In genomic region chr4:156929706-156930105, GRCh38 we compare ENCODE assay signal across 33 cellular contexts. TPM values are rescaled to one million over a fixed set of nuclear protein-coding genes. Genes with fewer than 3 reads are reported as not detected.
"Had no signal": no experiment of that assay in that cellular context is flagged by ENCODE, and none has a peak within 500 bp of the region (broad histone marks: within the 10 kb centered on the region; RNA-seq: fewer than 3 reads in every experiment).

No MANE protein-coding gene starts in this region.

- H3K9me3 ChIP-seq: adrenal gland, ascending aorta, gastrocnemius medialis, pancreas, prostate gland, suprapubic skin, upper lobe of right lung had no signal

- H3K36me3 ChIP-seq: adrenal gland, ascending aorta, brain microvascular endothelial cell, esophagus squamous epithelium, gastrocnemius medialis, pancreas, prostate gland, suprapubic skin, tibial artery, upper lobe of right lung had no signal

- ATAC-seq: gastrocnemius medialis; left cardiac atrium; naive thymus-derived CD4-positive, alpha-beta T cell; pancreas; stimulated activated naive B cell treated with anti-CD40 and anti-IgM and Interleukin-4, amounts not matched to agents 10 μg/mL and 1 μg/mL and 100 μg/mL, for 72 hours; upper lobe of right lung had no signal

- H3K4me3 Mint-ChIP-seq: activated CD4-positive, alpha-beta memory T cell treated with anti-CD3 and anti-CD28 coated beads for 36 hours; activated CD4-positive, alpha-beta T cell treated with anti-CD3 and anti-CD28 coated beads, Interleukin-2, amount 10 ng/mL, durations not matched to agents 24 days and 14 days; activated naive CD4-positive, alpha-beta T cell treated with anti-CD3 and anti-CD28 coated beads for 36 hours; activated naive CD8-positive, alpha-beta T cell treated with anti-CD3 and anti-CD28 coated beads for 36 hours; activated T-helper 1 cell treated with anti-CD3 and anti-CD28 coated beads, Interleukin-12 subunit alpha, Interleukin-12 subunit beta, Interleukin-2, Interleukin-4 antibody, amounts not matched to agents 30 ng/mL and 10 ng/mL and 1 ng/mL, durations not matched to agents 14 hours and 24 hours and 36 hours; dendritic cell treated with granulocyte-macrophage colony-stimulating factor and Interleukin-4, amounts not matched to agents 40 ng/mL and 50 ng/mL, for 4 days; endodermal cell; naive thymus-derived CD4-positive, alpha-beta T cell; stimulated activated naive B cell treated with anti-CD40 and anti-IgM and Interleukin-4, amounts not matched to agents 10 μg/mL and 1 μg/mL and 100 μg/mL, for 72 hours; T-helper 1 cell treated with Interleukin-12 subunit alpha and Interleukin-12 subunit beta and Interleukin-4 antibody, amounts not matched to agents 30 μg/mL and 1 μg/mL, for 36 hours had no signal

- H3K36me3 Mint-ChIP-seq: activated CD4-positive, alpha-beta memory T cell treated with anti-CD3 and anti-CD28 coated beads for 36 hours; activated naive CD8-positive, alpha-beta T cell treated with anti-CD3 and anti-CD28 coated beads for 36 hours; stimulated activated naive B cell treated with anti-CD40 and anti-IgM and Interleukin-4, amounts not matched to agents 10 μg/mL and 1 μg/mL and 100 μg/mL, for 72 hours had no signal

- H3K27me3 ChIP-seq: adrenal gland, ascending aorta, brain microvascular endothelial cell, gastrocnemius medialis, pancreas, suprapubic skin, tibial artery, upper lobe of right lung had no signal

- H3K4me1 Mint-ChIP-seq: activated CD4-positive, alpha-beta T cell treated with anti-CD3 and anti-CD28 coated beads, Interleukin-2, amount 10 ng/mL, durations not matched to agents 24 days and 14 days; activated naive CD8-positive, alpha-beta T cell treated with anti-CD3 and anti-CD28 coated beads for 36 hours; endodermal cell; naive thymus-derived CD4-positive, alpha-beta T cell; stimulated activated naive B cell treated with anti-CD40 and anti-IgM and Interleukin-4, amounts not matched to agents 10 μg/mL and 1 μg/mL and 100 μg/mL, for 72 hours had no signal

- H3K4me1 ChIP-seq: gastrocnemius medialis, prostate gland, upper lobe of right lung had no signal

- H3K4me3 ChIP-seq: adrenal gland, ascending aorta, esophagus squamous epithelium, gastrocnemius medialis, pancreas, prostate gland, suprapubic skin, tibial artery, upper lobe of right lung had no signal

- H3K9me3 Mint-ChIP-seq: activated CD4-positive, alpha-beta T cell treated with anti-CD3 and anti-CD28 coated beads, Interleukin-2, amount 10 ng/mL, durations not matched to agents 24 days and 14 days; activated T-helper 1 cell treated with anti-CD3 and anti-CD28 coated beads, Interleukin-12 subunit alpha, Interleukin-12 subunit beta, Interleukin-2, Interleukin-4 antibody, amounts not matched to agents 30 ng/mL and 10 ng/mL and 1 ng/mL, durations not matched to agents 14 hours and 24 hours and 36 hours; T-helper 1 cell treated with Interleukin-12 subunit alpha and Interleukin-12 subunit beta and Interleukin-4 antibody, amounts not matched to agents 30 μg/mL and 1 μg/mL, for 36 hours had no signal

- H3K27me3 Mint-ChIP-seq: activated CD4-positive, alpha-beta memory T cell treated with anti-CD3 and anti-CD28 coated beads for 36 hours; activated CD4-positive, alpha-beta T cell treated with anti-CD3 and anti-CD28 coated beads, Interleukin-2, amount 10 ng/mL, durations not matched to agents 24 days and 14 days; activated naive CD8-positive, alpha-beta T cell treated with anti-CD3 and anti-CD28 coated beads for 36 hours; dendritic cell treated with granulocyte-macrophage colony-stimulating factor and Interleukin-4, amounts not matched to agents 40 ng/mL and 50 ng/mL, for 4 days; naive thymus-derived CD4-positive, alpha-beta T cell; stimulated activated naive B cell treated with anti-CD40 and anti-IgM and Interleukin-4, amounts not matched to agents 10 μg/mL and 1 μg/mL and 100 μg/mL, for 72 hours had no signal

- H3K27ac ChIP-seq: ascending aorta, brain microvascular endothelial cell, esophagus squamous epithelium, gastrocnemius medialis, prostate gland, suprapubic skin, tibial artery, upper lobe of right lung had no signal

- H3K27ac Mint-ChIP-seq: activated CD4-positive, alpha-beta memory T cell treated with anti-CD3 and anti-CD28 coated beads for 36 hours; activated CD4-positive, alpha-beta T cell treated with anti-CD3 and anti-CD28 coated beads, Interleukin-2, amount 10 ng/mL, durations not matched to agents 24 days and 14 days; activated naive CD4-positive, alpha-beta T cell treated with anti-CD3 and anti-CD28 coated beads for 36 hours; activated naive CD8-positive, alpha-beta T cell treated with anti-CD3 and anti-CD28 coated beads for 36 hours; activated T-helper 1 cell treated with anti-CD3 and anti-CD28 coated beads, Interleukin-12 subunit alpha, Interleukin-12 subunit beta, Interleukin-2, Interleukin-4 antibody, amounts not matched to agents 30 ng/mL and 10 ng/mL and 1 ng/mL, durations not matched to agents 14 hours and 24 hours and 36 hours; dendritic cell treated with granulocyte-macrophage colony-stimulating factor and Interleukin-4, amounts not matched to agents 40 ng/mL and 50 ng/mL, for 4 days; endodermal cell; naive thymus-derived CD4-positive, alpha-beta T cell; stimulated activated naive B cell treated with anti-CD40 and anti-IgM and Interleukin-4, amounts not matched to agents 10 μg/mL and 1 μg/mL and 100 μg/mL, for 72 hours; T-helper 1 cell treated with Interleukin-12 subunit alpha and Interleukin-12 subunit beta and Interleukin-4 antibody, amounts not matched to agents 30 μg/mL and 1 μg/mL, for 36 hours had no signal

- DNase-seq: activated CD4-positive, alpha-beta memory T cell treated with anti-CD3 and anti-CD28 coated beads for 36 hours; activated CD4-positive, alpha-beta T cell treated with anti-CD3 and anti-CD28 coated beads, Interleukin-2, amount 10 ng/mL, durations not matched to agents 24 days and 14 days; activated CD4-positive, CD25-positive, alpha-beta regulatory T cell treated with anti-CD3 and anti-CD28 coated beads, Interleukin-2, amount 50 U/mL, for 72 hours; activated CD8-positive, alpha-beta memory T cell treated with anti-CD3 and anti-CD28 coated beads, Interleukin-2, amount 50 U/mL, for 4 hours; activated effector memory CD4-positive, alpha-beta T cell treated with anti-CD3 and anti-CD28 coated beads, Interleukin-2, amount 50 U/mL, for 16 hours; activated naive CD4-positive, alpha-beta T cell treated with anti-CD3 and anti-CD28 coated beads for 36 hours; activated naive CD8-positive, alpha-beta T cell treated with anti-CD3 and anti-CD28 coated beads for 36 hours; activated T-cell treated with anti-CD3 and anti-CD28 coated beads, Interleukin-2, amount 50 U/mL, for 1 hour; adrenal gland; brain microvascular endothelial cell; central memory CD4-positive, alpha-beta T cell; endodermal cell; esophagus squamous epithelium; gastrocnemius medialis; glutamatergic neuron; islet precursor cell; left cardiac atrium; midbrain; naive thymus-derived CD4-positive, alpha-beta T cell; pancreas; stimulated activated CD4-positive, alpha-beta T cell treated with anti-CD3 and anti-CD28 coated beads, Interleukin-15, amount 100 ng/mL, for 24 hours; stimulated activated CD4-positive, alpha-beta T cell treated with anti-CD3 and anti-CD28 coated beads, Interleukin-2, amount 100 ng/mL, for 24 hours; stimulated activated naive B cell treated with anti-CD40 and anti-IgM and Interleukin-4, amounts not matched to agents 10 μg/mL and 1 μg/mL and 100 μg/mL, for 72 hours; T1000; tibial artery; upper lobe of right lung had no signal

RNA-seq across cellular contexts. Expression of gene PDGFC, which starts 41.9 kb away (rescaled TPM):
- total RNA-seq: activated CD4-positive, alpha-beta memory T cell treated with anti-CD3 and anti-CD28 coated beads for 36 hours; activated CD4-positive, alpha-beta T cell treated with anti-CD3 and anti-CD28 coated beads, Interleukin-2, amount 10 ng/mL, durations not matched to agents 24 days and 14 days; activated CD8-positive, alpha-beta memory T cell treated with anti-CD3 and anti-CD28 coated beads for 36 hours; activated naive CD4-positive, alpha-beta T cell treated with anti-CD3 and anti-CD28 coated beads for 36 hours; activated naive CD8-positive, alpha-beta T cell treated with anti-CD3 and anti-CD28 coated beads for 36 hours; activated T-helper 1 cell treated with anti-CD3 and anti-CD28 coated beads, Interleukin-12 subunit alpha, Interleukin-12 subunit beta, Interleukin-2, Interleukin-4 antibody, amounts not matched to agents 30 ng/mL and 10 ng/mL and 1 ng/mL, durations not matched to agents 14 hours and 24 hours and 36 hours had no signal
- polyA plus RNA-seq: naive thymus-derived CD4-positive, alpha-beta T cell had no signal
